In the genomic region with DNA sequence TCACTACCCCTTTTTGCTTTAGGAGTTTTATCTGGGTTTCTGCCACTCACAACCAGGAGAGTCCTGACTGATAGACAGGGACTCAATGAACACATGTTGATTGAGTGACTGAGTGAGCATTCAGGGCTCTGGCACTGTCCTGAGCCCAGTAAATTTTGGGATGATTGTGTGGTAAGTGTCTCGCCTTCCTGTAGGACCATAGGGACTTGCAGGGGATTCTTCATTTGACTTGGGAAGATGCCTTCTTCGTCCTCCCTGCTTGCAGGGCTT, we compare ENCODE assay signal across 2 cellular contexts.
TF ChIP-seq lines count a peak whose summit lies in the region.

No MANE protein-coding gene starts in this region.

TF ChIP-seq in A549, 52 proteins besides CTCF, POLR2A, EP300 and RAD21:
- TF ChIP-seq FOXS1 (CRISPR knock-in tag; IDR thresholded peaks at IDR 0.05) (no peak), HOXB13 (CRISPR knock-in tag; IDR thresholded peaks at IDR 0.05; ENCODE audit: low read depth) (no peak), KDM5A (IDR thresholded peaks at IDR 0.05) (no peak), MAFK (IDR thresholded peaks at IDR 0.05; ENCODE audit: partially characterized antibody) (no peak), RARB (CRISPR knock-in tag; IDR thresholded peaks at IDR 0.05) (no peak), ZC3H11A (IDR thresholded peaks at IDR 0.05) (no peak)
- TF ChIP-seq, protein P1, sequence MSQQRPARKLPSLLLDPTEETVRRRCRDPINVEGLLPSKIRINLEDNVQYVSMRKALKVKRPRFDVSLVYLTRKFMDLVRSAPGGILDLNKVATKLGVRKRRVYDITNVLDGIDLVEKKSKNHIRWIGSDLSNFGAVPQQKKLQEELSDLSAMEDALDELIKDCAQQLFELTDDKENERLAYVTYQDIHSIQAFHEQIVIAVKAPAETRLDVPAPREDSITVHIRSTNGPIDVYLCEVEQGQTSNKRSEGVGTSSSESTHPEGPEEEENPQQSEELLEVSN (IDR thresholded peaks at IDR 0.05; ENCODE audit: borderline replicate concordance, low read depth), result no peak

TF ChIP-seq in IMR-90, 13 proteins besides CTCF, POLR2A, EP300 and RAD21:
- TF ChIP-seq MAFK (IDR thresholded peaks at IDR 0.05; ENCODE audit: low read depth, low read length) (no peak), CHD1 (IDR thresholded peaks at IDR 0.05; ENCODE audit: low read depth, low read length) (no peak), SMC3 (IDR thresholded peaks at IDR 0.05; ENCODE audit: low read depth, low read length) (no peak), RCOR1 (IDR thresholded peaks at IDR 0.05; ENCODE audit: insufficient replicate concordance, low read length) (no peak), MAZ (IDR thresholded peaks at IDR 0.05; ENCODE audit: borderline replicate concordance, low read depth, low read length) (no peak), RFX5 (IDR thresholded peaks at IDR 0.05; ENCODE audit: low read depth, low read length) (no peak), FOS (IDR thresholded peaks at IDR 0.05; ENCODE audit: low read depth, low read length) (no peak), MXI1 (IDR thresholded peaks at IDR 0.05; ENCODE audit: borderline replicate concordance, low read depth, low read length) (no peak), BHLHE40 (IDR thresholded peaks at IDR 0.05; ENCODE audit: low read depth, low read length) (no peak), NFE2L2 (IDR thresholded peaks at IDR 0.05; ENCODE audit: low read depth, low read length) (no peak), CEBPB (IDR thresholded peaks at IDR 0.05; ENCODE audit: low read depth, low read length) (no peak)
- TF ChIP-seq, protein P2, sequence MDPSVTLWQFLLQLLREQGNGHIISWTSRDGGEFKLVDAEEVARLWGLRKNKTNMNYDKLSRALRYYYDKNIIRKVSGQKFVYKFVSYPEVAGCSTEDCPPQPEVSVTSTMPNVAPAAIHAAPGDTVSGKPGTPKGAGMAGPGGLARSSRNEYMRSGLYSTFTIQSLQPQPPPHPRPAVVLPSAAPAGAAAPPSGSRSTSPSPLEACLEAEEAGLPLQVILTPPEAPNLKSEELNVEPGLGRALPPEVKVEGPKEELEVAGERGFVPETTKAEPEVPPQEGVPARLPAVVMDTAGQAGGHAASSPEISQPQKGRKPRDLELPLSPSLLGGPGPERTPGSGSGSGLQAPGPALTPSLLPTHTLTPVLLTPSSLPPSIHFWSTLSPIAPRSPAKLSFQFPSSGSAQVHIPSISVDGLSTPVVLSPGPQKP (IDR thresholded peaks at IDR 0.05; ENCODE audit: borderline replicate concordance, low read depth, low read length), result no peak
- TF ChIP-seq, protein P3, sequence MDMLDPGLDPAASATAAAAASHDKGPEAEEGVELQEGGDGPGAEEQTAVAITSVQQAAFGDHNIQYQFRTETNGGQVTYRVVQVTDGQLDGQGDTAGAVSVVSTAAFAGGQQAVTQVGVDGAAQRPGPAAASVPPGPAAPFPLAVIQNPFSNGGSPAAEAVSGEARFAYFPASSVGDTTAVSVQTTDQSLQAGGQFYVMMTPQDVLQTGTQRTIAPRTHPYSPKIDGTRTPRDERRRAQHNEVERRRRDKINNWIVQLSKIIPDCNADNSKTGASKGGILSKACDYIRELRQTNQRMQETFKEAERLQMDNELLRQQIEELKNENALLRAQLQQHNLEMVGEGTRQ (IDR thresholded peaks at IDR 0.05; ENCODE audit: low read depth, low read length), result no peak
